In the genomic region with DNA sequence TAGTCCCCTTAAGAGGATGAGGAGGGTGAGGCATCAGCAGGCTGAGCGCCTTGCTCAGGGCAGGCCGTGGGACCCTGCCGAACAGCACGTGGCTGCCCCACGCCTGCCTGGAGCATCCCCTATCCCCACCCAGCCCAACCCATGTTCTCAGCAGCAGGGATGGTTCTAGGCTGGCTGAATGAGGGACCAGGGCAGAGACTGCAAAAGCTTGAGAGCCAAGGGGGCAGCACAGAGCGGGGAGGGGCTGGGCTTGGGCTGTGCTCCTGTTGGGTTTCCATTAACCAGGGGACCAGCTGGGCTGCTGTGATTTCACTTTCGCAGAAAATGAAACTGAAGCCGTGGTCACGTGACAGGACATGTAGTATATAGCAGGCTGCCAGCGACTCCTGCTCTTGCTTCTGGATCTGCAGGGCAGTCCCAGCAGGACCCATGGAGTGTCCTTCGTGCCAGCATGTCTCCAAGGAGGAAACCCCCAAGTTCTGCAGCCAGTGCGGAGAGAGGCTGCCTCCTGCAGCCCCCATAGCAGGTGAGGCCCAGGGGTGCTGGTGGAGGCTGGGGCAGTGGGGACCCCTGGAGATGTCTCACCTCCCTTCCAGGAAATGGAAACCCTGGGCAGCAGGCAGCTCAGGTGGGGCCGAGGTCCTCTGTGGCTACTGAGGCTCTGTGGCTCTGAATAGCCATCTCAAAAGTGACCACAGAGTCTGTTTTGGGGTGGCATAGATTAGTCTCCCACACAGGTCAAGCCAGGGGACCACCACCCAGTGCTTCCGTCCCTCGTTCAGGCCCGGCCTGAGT, we compare ENCODE assay signal across 8 cellular contexts. TPM values are rescaled to one million over a fixed set of nuclear protein-coding genes. Genes with fewer than 3 reads are reported as not detected.
DNase-seq lines count a peak whose midpoint lies in the region; ATAC-seq, FAIRE-seq and TF ChIP-seq lines count a peak whose summit lies in the region.

No MANE protein-coding gene starts in this region.

- H3K27me3 ChIP-seq in sigmoid colon = no peaks in the 10 kb centered on the region

- no peak for TF ChIP-seq EP300 in A549 (IDR thresholded peaks at IDR 0.05)
- no peak for TF ChIP-seq EP300 in sigmoid colon (IDR thresholded peaks at IDR 0.05)

- WGBS in A549 (ENCODE audit: missing lambda C conversion rate) = 67% methylated on average over 15 of the region's 16 CpGs
- 12% methylated on average over 16 of the region's 16 CpGs for WGBS in sigmoid colon, 2 donors

- H3K27ac ChIP-seq in A549 = peak overlapping the region; percentile 100
- H3K27ac ChIP-seq in sigmoid colon = peak overlapping the region; percentile 94 to 100 (median 99)

- POLR2A ChIA-PET in A549 (lab: Yijun Ruan, JAX) = interaction anchor here (2.0 to 3.1 kb wide), 2 partner anchors 9 to 162 kb away, joined by 6 to 9 read pairs; a partner anchor contains a TSS

- peak; percentile 66 to 75 for DNase-seq in A549 (ENCODE audit: low read depth in 1 of 2, low spot score in 1 of 2)
- peak; percentile 66 for DNase-seq in GM18507 (ENCODE audit: extremely low spot score, insufficient read length, low read depth)
- peak; percentile 75 for DNase-seq in activated effector memory CD4-positive, alpha-beta T cell treated with Interleukin-2 at 50 U/mL for 16 hours
- DNase-seq in Right ventricle myocardium inferior (ENCODE audit: missing footprints) = peak; percentile 92
- peak; percentile 95 for DNase-seq in sigmoid colon
- DNase-seq in DMS114 treated with DMSO at 0.1 percent for 48 hours (lab: John Stamatoyannopoulos, UW; ENCODE audit: unreplicated experiment) = no peak

- ATAC-seq in A549 = peak; percentile 2 to 43; a peak in 4 of 6 replicates
- ATAC-seq in HG03139 (IDR thresholded peaks at IDR 0.05; ENCODE audit: unreplicated experiment) = peak; percentile 41
- ATAC-seq in Right ventricle myocardium inferior = peak; percentile 47

- H3K9me3 ChIP-seq in A549 (no peaks in the 10 kb centered on the region), sigmoid colon (no peaks in the 10 kb centered on the region)

- TF ChIP-seq CTCF in A549 (IDR thresholded peaks at IDR 0.05) = no peak
- no peak for TF ChIP-seq CTCF in sigmoid colon (IDR thresholded peaks at IDR 0.05)

- H3K4me1 ChIP-seq in A549 (peaks cover 41% of the 10 kb centered on the region), sigmoid colon (peaks cover 0 to 41% (median 39%) of the 10 kb centered on the region in 4 donors)

- FAIRE-seq in A549 (lab: Jason Lieb, UNC) (no peak), GM18507 (lab: Jason Lieb, UNC) (peak; percentile 97)

- no peak for TF ChIP-seq RAD21 in A549 (conservative IDR thresholded peaks at IDR 0.05 in 1 of 2, IDR thresholded peaks at IDR 0.05 in 1 of 2)

- CTCF ChIA-PET in A549 (lab: Yijun Ruan, JAX) = interaction anchor here (0.6 to 2.3 kb wide), 5 partner anchors 11 to 176 kb away, joined by 3 to 9 read pairs (median 3); a partner anchor contains a TSS

- TF ChIP-seq POLR2A in A549 (IDR thresholded peaks at IDR 0.05; ENCODE audit: low read length) = peak; percentile 33
- no peak for TF ChIP-seq POLR2A in sigmoid colon (IDR thresholded peaks at IDR 0.05)

- peak overlapping the region; percentile 85 for H3K4me2 ChIP-seq in A549

- H3K4me3 ChIP-seq in A549 (0 out of 3 replicates have a peak overlapping the region, but pooled peaks have one; percentile 94), sigmoid colon (peak overlapping the region; percentile 18 to 42 (median 39))

- H3K36me3 ChIP-seq in sigmoid colon = peaks cover 0 to 31% (median 5%) of the 10 kb centered on the region in 4 donors

- intact Hi-C loops in Right ventricle myocardium inferior (cut with DNase I) (loop anchor here (5.0 kb wide), 1 partner anchor 161 kb away; a partner anchor contains a TSS), sigmoid colon (cut with DNase I) (loop anchor here (5.0 kb wide), 4 partner anchors 41 to 421 kb away; a partner anchor contains a TSS)

TF ChIP-seq in A549, 52 proteins besides CTCF, POLR2A, EP300 and RAD21:
- TF ChIP-seq, protein P1, sequence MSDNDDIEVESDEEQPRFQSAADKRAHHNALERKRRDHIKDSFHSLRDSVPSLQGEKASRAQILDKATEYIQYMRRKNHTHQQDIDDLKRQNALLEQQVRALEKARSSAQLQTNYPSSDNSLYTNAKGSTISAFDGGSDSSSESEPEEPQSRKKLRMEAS (IDR thresholded peaks at IDR 0.05) = peak; percentile 32
- TF ChIP-seq HOXB5 (CRISPR knock-in tag; IDR thresholded peaks at IDR 0.05) = 0 out of 2 replicates have a peak, but pooled peaks have one; percentile 22
- TF ChIP-seq HOXA7 (CRISPR knock-in tag; IDR thresholded peaks at IDR 0.05) = no peak
- 0 out of 2 replicates have a peak, but pooled peaks have one; percentile 26 for TF ChIP-seq GATA3 (IDR thresholded peaks at IDR 0.05; ENCODE audit: borderline replicate concordance)
- TF ChIP-seq, protein P2, sequence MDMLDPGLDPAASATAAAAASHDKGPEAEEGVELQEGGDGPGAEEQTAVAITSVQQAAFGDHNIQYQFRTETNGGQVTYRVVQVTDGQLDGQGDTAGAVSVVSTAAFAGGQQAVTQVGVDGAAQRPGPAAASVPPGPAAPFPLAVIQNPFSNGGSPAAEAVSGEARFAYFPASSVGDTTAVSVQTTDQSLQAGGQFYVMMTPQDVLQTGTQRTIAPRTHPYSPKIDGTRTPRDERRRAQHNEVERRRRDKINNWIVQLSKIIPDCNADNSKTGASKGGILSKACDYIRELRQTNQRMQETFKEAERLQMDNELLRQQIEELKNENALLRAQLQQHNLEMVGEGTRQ (IDR thresholded peaks at IDR 0.05) = peak; percentile 88
- TF ChIP-seq FOSB (CRISPR knock-in tag; IDR thresholded peaks at IDR 0.05) = no peak
- TF ChIP-seq ZSCAN20 (CRISPR knock-in tag; IDR thresholded peaks at IDR 0.05) = no peak
TF ChIP-seq in A549: peak in this region for 4.

TF ChIP-seq in PFSK-1, 5 proteins besides CTCF, POLR2A, EP300 and RAD21 (continues in another document):
- TF ChIP-seq FOXP2 (optimal IDR thresholded peaks at IDR 0.05; ENCODE audit: borderline replicate concordance, extremely low read depth, extremely low read length, insufficient read depth) = no peak
- TF ChIP-seq TAF1 (IDR thresholded peaks at IDR 0.05; ENCODE audit: borderline replicate concordance, insufficient read depth, low read length) = peak; percentile 96; the same call in 1 of the 2 replicates
- peak; percentile 98 for TF ChIP-seq POLR2AphosphoS5 (IDR thresholded peaks at IDR 0.05; ENCODE audit: low read depth, low read length)
- TF ChIP-seq, protein P3, sequence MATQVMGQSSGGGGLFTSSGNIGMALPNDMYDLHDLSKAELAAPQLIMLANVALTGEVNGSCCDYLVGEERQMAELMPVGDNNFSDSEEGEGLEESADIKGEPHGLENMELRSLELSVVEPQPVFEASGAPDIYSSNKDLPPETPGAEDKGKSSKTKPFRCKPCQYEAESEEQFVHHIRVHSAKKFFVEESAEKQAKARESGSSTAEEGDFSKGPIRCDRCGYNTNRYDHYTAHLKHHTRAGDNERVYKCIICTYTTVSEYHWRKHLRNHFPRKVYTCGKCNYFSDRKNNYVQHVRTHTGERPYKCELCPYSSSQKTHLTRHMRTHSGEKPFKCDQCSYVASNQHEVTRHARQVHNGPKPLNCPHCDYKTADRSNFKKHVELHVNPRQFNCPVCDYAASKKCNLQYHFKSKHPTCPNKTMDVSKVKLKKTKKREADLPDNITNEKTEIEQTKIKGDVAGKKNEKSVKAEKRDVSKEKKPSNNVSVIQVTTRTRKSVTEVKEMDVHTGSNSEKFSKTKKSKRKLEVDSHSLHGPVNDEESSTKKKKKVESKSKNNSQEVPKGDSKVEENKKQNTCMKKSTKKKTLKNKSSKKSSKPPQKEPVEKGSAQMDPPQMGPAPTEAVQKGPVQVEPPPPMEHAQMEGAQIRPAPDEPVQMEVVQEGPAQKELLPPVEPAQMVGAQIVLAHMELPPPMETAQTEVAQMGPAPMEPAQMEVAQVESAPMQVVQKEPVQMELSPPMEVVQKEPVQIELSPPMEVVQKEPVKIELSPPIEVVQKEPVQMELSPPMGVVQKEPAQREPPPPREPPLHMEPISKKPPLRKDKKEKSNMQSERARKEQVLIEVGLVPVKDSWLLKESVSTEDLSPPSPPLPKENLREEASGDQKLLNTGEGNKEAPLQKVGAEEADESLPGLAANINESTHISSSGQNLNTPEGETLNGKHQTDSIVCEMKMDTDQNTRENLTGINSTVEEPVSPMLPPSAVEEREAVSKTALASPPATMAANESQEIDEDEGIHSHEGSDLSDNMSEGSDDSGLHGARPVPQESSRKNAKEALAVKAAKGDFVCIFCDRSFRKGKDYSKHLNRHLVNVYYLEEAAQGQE (IDR thresholded peaks at IDR 0.05; ENCODE audit: insufficient read depth in 1 of 2, low read depth in 2 of 2, low read length in 2 of 2) = peak in 1 of 2 experiments; percentile 9; a peak in 1 of 4 replicates

RNA-seq across cellular contexts. Expression of a gene that starts 2.8 kb away (rescaled TPM):
- 127 and 182 TPM in 2 replicates for polyA plus RNA-seq in A549 (2011; rRNA removed)
- 64.8 and 76.2 TPM in 2 replicates for polyA plus RNA-seq in A549 (2012; cell fraction: cytosol; rRNA removed)
- 268 and 329 TPM in 2 replicates for polyA plus RNA-seq in A549 (2012; cell fraction: nucleus; rRNA removed)
- 55.6 to 61.6 TPM (median 59.1 TPM) in 3 replicates for polyA plus RNA-seq in A549 (2017; fragmentation: RNase III; extraction: RNeasy Plus Mini Kit Qiagen cat#74134 plus additional on column Dnase treatment)
- 331 and 462 TPM in 2 replicates for polyA minus RNA-seq in A549 (2011; rRNA and poly(A)+ RNA removed)
- 86.0 TPM for polyA plus RNA-seq in PFSK-1 (2012; ENCODE audit: insufficient read length, low read depth)
- 28.6 TPM for total RNA-seq in Right ventricle myocardium inferior
- total RNA-seq in sigmoid colon = 100 to 1,000 TPM in 1 of 4 donors, 10 to 100 TPM in 3; 48.2 to 109 (median 52.7) TPM
- 100 to 1,000 TPM in 1 of 3 donors, 10 to 100 TPM in 1, 1 to 10 TPM in 1; 7.8 to 138 (median 14.6) TPM for polyA plus RNA-seq in sigmoid colon

RNA-seq across cellular contexts. Expression of a gene that starts 43.2 kb away (rescaled TPM):
- 8.3 and 9.5 TPM in 2 replicates for polyA plus RNA-seq in A549 (2011; rRNA removed)
- polyA plus RNA-seq in A549 (2012; cell fraction: cytosol; rRNA removed) = 13.7 and 22.6 TPM in 2 replicates
- 75.4 and 89.8 TPM in 2 replicates for polyA plus RNA-seq in A549 (2012; cell fraction: nucleus; rRNA removed)
- polyA plus RNA-seq in A549 (2017; fragmentation: RNase III; extraction: RNeasy Plus Mini Kit Qiagen cat#74134 plus additional on column Dnase treatment) = 9.1 to 13.7 TPM (median 13.1 TPM) in 3 replicates
- 6.9 and 12.4 TPM in 2 replicates for polyA minus RNA-seq in A549 (2011; rRNA and poly(A)+ RNA removed)
- 44.0 TPM for polyA plus RNA-seq in PFSK-1 (2012; ENCODE audit: insufficient read length, low read depth)
- 3.9 TPM for total RNA-seq in Right ventricle myocardium inferior
- 10 to 100 TPM in 3 of 4 donors, 1 to 10 TPM in 1; 6.8 to 14.5 (median 11.5) TPM for total RNA-seq in sigmoid colon
- 1 to 10 TPM; 2.3 to 9.3 (median 3.0) TPM for polyA plus RNA-seq in sigmoid colon

RNA-seq across cellular contexts. Expression of a gene that starts 43.3 kb away (rescaled TPM):
- polyA plus RNA-seq in A549 (2011; rRNA removed) = 14.1 and 14.5 TPM in 2 replicates
- 25.4 and 26.4 TPM in 2 replicates for polyA plus RNA-seq in A549 (2012; cell fraction: cytosol; rRNA removed)
- polyA plus RNA-seq in A549 (2012; cell fraction: nucleus; rRNA removed) = 118 and 137 TPM in 2 replicates
- polyA plus RNA-seq in A549 (2017; fragmentation: RNase III; extraction: RNeasy Plus Mini Kit Qiagen cat#74134 plus additional on column Dnase treatment) = 24.0 to 26.2 TPM (median 24.7 TPM) in 3 replicates
- 9.2 and 12.4 TPM in 2 replicates for polyA minus RNA-seq in A549 (2011; rRNA and poly(A)+ RNA removed)
- 70.6 TPM for polyA plus RNA-seq in PFSK-1 (2012; ENCODE audit: insufficient read length, low read depth)
- 12.4 TPM for total RNA-seq in Right ventricle myocardium inferior
- total RNA-seq in sigmoid colon = 10 to 100 TPM; 11.4 to 31.6 (median 12.9) TPM
- polyA plus RNA-seq in sigmoid colon = 10 to 100 TPM in 1 of 3 donors, 1 to 10 TPM in 2; 3.6 to 37.0 (median 6.7) TPM
